In genomic region chr3:98775459-98775858, GRCh38 we compare ENCODE assay signal across 19 cellular contexts. TPM values are rescaled to one million over a fixed set of nuclear protein-coding genes. Genes with fewer than 3 reads are reported as not detected.
A peak's percentile ranks its signal among the peaks of the same experiment; 100 is the strongest.
DNase-seq lines count a peak whose midpoint lies in the region; ATAC-seq and TF ChIP-seq lines count a peak whose summit lies in the region.
"Had no signal": no experiment of that assay in that cellular context is flagged by ENCODE, and none has a peak within 500 bp of the region (broad histone marks: within the 10 kb centered on the region; RNA-seq: fewer than 3 reads in every experiment).

No MANE protein-coding gene starts in this region.

- H3K27me3 ChIP-seq in KMS-11 (ENCODE audit: insufficient read depth, low read depth) = no peaks in the 10 kb centered on the region
- no peaks in the 10 kb centered on the region for H3K27me3 ChIP-seq in hepatocyte
- no peaks in the 10 kb centered on the region for H3K27me3 ChIP-seq in esophagus squamous epithelium
- H3K27me3 ChIP-seq in smooth muscle cell (ENCODE audit: low read depth) = no peaks in the 10 kb centered on the region
- no peaks in the 10 kb centered on the region for H3K27me3 ChIP-seq in effector memory CD4-positive, alpha-beta T cell (replicated peaks; ENCODE audit: control insufficient read depth, insufficient read depth, low read length, poor library complexity, severe bottlenecking)
- H3K27me3 ChIP-seq: BLaER1 had no signal

- peaks cover 25% of the 10 kb centered on the region for H3F3A ChIP-seq in smooth muscle cell (ENCODE audit: low read depth)

- H3K9ac ChIP-seq in KMS-11 (no peak overlapping the region), smooth muscle cell (ENCODE audit: low read depth) (no peak overlapping the region)
- H3K9ac ChIP-seq: BLaER1 had no signal

- DNase-seq in hepatocyte (ENCODE audit: low spot score) (no peak), esophagus squamous epithelium (lab: John Stamatoyannopoulos, UW) (no peak), smooth muscle cell (lab: John Stamatoyannopoulos, UW; ENCODE audit: unreplicated experiment) (no peak)
- no peak for DNase-seq in activated naive CD4-positive, alpha-beta T cell treated with Interleukin-2 at 50 U/mL for 16 hours
- DNase-seq in effector memory CD4-positive, alpha-beta T cell = no peak
- DNase-seq: CD8-positive, alpha-beta T cell; DMS53; KBM-7; NCI-H187; NCI-H2227 treated with DMSO at 0.1 percent for 48 hours; NCI-H510A treated with DMSO at 0.1 percent for 48 hours; NCI-H774; SIG-M5; T-helper 1 cell had no signal

- no peak overlapping the region for H2AFZ ChIP-seq in KMS-11 (ENCODE audit: low read depth)
- H2AFZ ChIP-seq in hepatocyte = no peak overlapping the region
- H2AFZ ChIP-seq in smooth muscle cell (ENCODE audit: low read depth) = no peak overlapping the region

- H3K4me2 ChIP-seq in KMS-11 (peak overlapping the region; percentile 74; the same call in 1 of the 2 replicates), hepatocyte (no peak overlapping the region), smooth muscle cell (no peak overlapping the region)
- H3K4me2 ChIP-seq: BLaER1 had no signal

- intact Hi-C loops in esophagus squamous epithelium (cut with DNase I) = no loop called here

- 91% methylated on average over 1 of the region's 1 CpG for WGBS in hepatocyte (ENCODE audit: low lambda C conversion rate, missing lambda C conversion rate)
- WGBS in esophagus squamous epithelium, 2 donors = 70 to 83% methylated on average over 1 of the region's 1 CpG
- 89% methylated on average over 1 of the region's 1 CpG for WGBS in smooth muscle cell (ENCODE audit: low lambda C conversion rate)

- H3K9me3 ChIP-seq in hepatocyte (ENCODE audit: low read depth) = no peaks in the 10 kb centered on the region
- no peaks in the 10 kb centered on the region for H3K9me3 ChIP-seq in esophagus squamous epithelium
- H3K9me3 ChIP-seq in smooth muscle cell (replicated peaks; ENCODE audit: low read depth) = no peaks in the 10 kb centered on the region
- no peaks in the 10 kb centered on the region for H3K9me3 ChIP-seq in effector memory CD4-positive, alpha-beta T cell (ENCODE audit: control insufficient read depth, low read length)
- H3K9me3 ChIP-seq: BLaER1 had no signal

- H3K36me3 ChIP-seq in KMS-11 (ENCODE audit: insufficient read depth) = no peaks in the 10 kb centered on the region
- no peaks in the 10 kb centered on the region for H3K36me3 ChIP-seq in hepatocyte (replicated peaks; ENCODE audit: insufficient read depth, low read depth)
- no peaks in the 10 kb centered on the region for H3K36me3 ChIP-seq in esophagus squamous epithelium
- no peaks in the 10 kb centered on the region for H3K36me3 ChIP-seq in smooth muscle cell (ENCODE audit: low read depth)
- no peaks in the 10 kb centered on the region for H3K36me3 ChIP-seq in effector memory CD4-positive, alpha-beta T cell (ENCODE audit: control insufficient read depth, insufficient read depth, low read length)
- H3K36me3 ChIP-seq: BLaER1 had no signal

- H3K9me2 ChIP-seq in hepatocyte (replicated peaks; ENCODE audit: insufficient read depth) = no peaks in the 10 kb centered on the region

- H3K79me2 ChIP-seq in KMS-11 (ENCODE audit: insufficient read depth, low read depth) (peaks cover 34% of the 10 kb centered on the region), hepatocyte (no peaks in the 10 kb centered on the region), smooth muscle cell (ENCODE audit: low read depth) (no peaks in the 10 kb centered on the region)

- H4K20me1 ChIP-seq in KMS-11 (ENCODE audit: insufficient read depth) = no peaks in the 10 kb centered on the region
- H4K20me1 ChIP-seq in hepatocyte (ENCODE audit: insufficient read depth, poor library complexity, severe bottlenecking) = no peaks in the 10 kb centered on the region
- H4K20me1 ChIP-seq in smooth muscle cell (ENCODE audit: low read depth) = no peaks in the 10 kb centered on the region
- H4K20me1 ChIP-seq: BLaER1 had no signal

- peak; percentile 29 for ATAC-seq in GM18868 (IDR thresholded peaks at IDR 0.05; ENCODE audit: unreplicated experiment)
- peak; percentile 45 for ATAC-seq in HG02763 (IDR thresholded peaks at IDR 0.05; ENCODE audit: unreplicated experiment)
- ATAC-seq: CD8-positive, alpha-beta T cell had no signal

- no peak for TF ChIP-seq CTCF in KMS-11 (conservative IDR thresholded peaks at IDR 0.05; ENCODE audit: low read depth, low read length)
- no peak for TF ChIP-seq CTCF in hepatocyte (IDR thresholded peaks at IDR 0.05; ENCODE audit: poor library complexity)
- no peak for TF ChIP-seq CTCF in esophagus squamous epithelium (IDR thresholded peaks at IDR 0.05)
- TF ChIP-seq CTCF in smooth muscle cell (IDR thresholded peaks at IDR 0.05; ENCODE audit: borderline replicate concordance, insufficient read depth, poor library complexity, severe bottlenecking) = no peak

- H3K27ac ChIP-seq in KMS-11 (peak overlapping the region; percentile 5; the same call in 1 of the 2 replicates), hepatocyte (peak overlapping the region; percentile 66), esophagus squamous epithelium (no peak overlapping the region), smooth muscle cell (ENCODE audit: low read depth) (no peak overlapping the region)
- H3K27ac ChIP-seq in effector memory CD4-positive, alpha-beta T cell (ENCODE audit: insufficient read depth, low read length, poor library complexity, severe bottlenecking) = no peak overlapping the region
- H3K27ac ChIP-seq: BLaER1, RWPE1 had no signal

- H3K4me1 ChIP-seq in KMS-11 (ENCODE audit: low read depth, poor library complexity, severe bottlenecking) (peaks cover 72% of the 10 kb centered on the region), hepatocyte (ENCODE audit: insufficient read depth) (peaks cover 32% of the 10 kb centered on the region), esophagus squamous epithelium (peaks cover 0 to 20% (median 0%) of the 10 kb centered on the region in 3 donors), smooth muscle cell (ENCODE audit: low read depth) (peaks cover 10% of the 10 kb centered on the region)
- no peaks in the 10 kb centered on the region for H3K4me1 ChIP-seq in effector memory CD4-positive, alpha-beta T cell (ENCODE audit: control insufficient read depth, insufficient read depth, low read length, poor library complexity, severe bottlenecking)
- H3K4me1 ChIP-seq: BLaER1 had no signal

- H3K4me3 ChIP-seq in KMS-11 (IDR thresholded peaks at IDR 0.05; ENCODE audit: insufficient read depth, low read depth, low read length) (no peak overlapping the region), hepatocyte (no peak overlapping the region), esophagus squamous epithelium (no peak overlapping the region), smooth muscle cell (no peak overlapping the region)
- H3K4me3 ChIP-seq in effector memory CD4-positive, alpha-beta T cell (ENCODE audit: insufficient read depth, low read depth, low read length, poor library complexity, severe bottlenecking) = no peak overlapping the region
- H3K4me3 ChIP-seq: BLaER1 had no signal

- no peak for TF ChIP-seq POLR2A in esophagus squamous epithelium (IDR thresholded peaks at IDR 0.05)

RNA-seq across cellular contexts. Expression of gene ST3GAL6, which starts 12.3 kb away (rescaled TPM):
- total RNA-seq in hepatocyte (15.0 and 16.1 TPM in 2 replicates), esophagus squamous epithelium (1 to 10 TPM; 3.9 to 5.3 (median 4.4) TPM), smooth muscle cell (29.4 and 40.7 TPM in 2 replicates)
- polyA plus RNA-seq in hepatocyte (9.6 and 13.1 TPM in 2 replicates), smooth muscle cell (19.4 and 24.7 TPM in 2 replicates)
- total RNA-seq: CD8-positive, alpha-beta T cell had no signal

Comparison
In these comparisons a context has a peak if more than half of its experiments do, and no peak if none do; other contexts are left out.
1. H3K27ac ChIP-seq: peak in KMS-11 (single experiment) and hepatocyte (single experiment); none in esophagus squamous epithelium (0 of 4), smooth muscle cell (single experiment) and effector memory CD4-positive, alpha-beta T cell (single experiment).